In the genomic region with DNA sequence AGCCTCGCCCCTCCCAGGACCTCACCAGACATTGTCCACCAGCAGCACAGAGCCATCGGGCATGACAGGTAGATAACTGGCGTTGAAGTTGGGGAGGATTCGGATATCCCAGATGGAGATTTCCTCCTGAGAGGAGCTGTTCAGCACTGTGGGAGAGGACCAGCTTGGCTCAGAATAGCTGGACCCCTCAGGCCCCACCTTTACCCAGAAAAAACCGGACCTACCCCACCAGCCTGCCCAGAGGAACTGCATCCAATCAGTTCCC, we compare ENCODE assay signal across 9 cellular contexts. TPM values are rescaled to one million over a fixed set of nuclear protein-coding genes. Genes with fewer than 3 reads are reported as not detected.
DNase-seq lines count a peak whose midpoint lies in the region; ATAC-seq, FAIRE-seq and TF ChIP-seq lines count a peak whose summit lies in the region.
"Had no signal": no experiment of that assay in that cellular context is flagged by ENCODE, and none has a peak within 500 bp of the region (broad histone marks: within the 10 kb centered on the region; RNA-seq: fewer than 3 reads in every experiment).

No MANE protein-coding gene starts in this region.

- no peak overlapping the region for H3K14ac ChIP-seq in trophoblast cell (ENCODE audit: low read length)

- H3K79me2 ChIP-seq in PC-9 (ENCODE audit: low read depth) = peaks cover 22% of the 10 kb centered on the region
- peaks cover 4% of the 10 kb centered on the region for H3K79me2 ChIP-seq in trophoblast cell (ENCODE audit: control insufficient read depth, insufficient read depth, low read length, poor library complexity)

- DNase-seq in GM12864 (ENCODE audit: low read depth) (no peak), PC-9 (no peak), trophoblast cell (no peak), KBM-7 (no peak), iPS-NIHi7 (ENCODE audit: extremely low spot score) (no peak), kidney (no peak)

- no peak overlapping the region for H4K91ac ChIP-seq in trophoblast cell (ENCODE audit: low read depth, low read length)

- no peak overlapping the region for H4K12ac ChIP-seq in trophoblast cell (ENCODE audit: low read depth, low read length)

- no peak overlapping the region for H2AK5ac ChIP-seq in trophoblast cell (ENCODE audit: low read length)

- no peak overlapping the region for H3K23ac ChIP-seq in trophoblast cell (ENCODE audit: low read length)

- no CpG with 5 or more reads among the region's 5 CpGs for WGBS in trophoblast cell (ENCODE audit: extremely low coverage, insufficient coverage, insufficient read length)

- H3K4me2 ChIP-seq in PC-9 (peak overlapping the region; percentile 82), trophoblast cell (ENCODE audit: low read length) (peak overlapping the region; percentile 94)

- H3K27me3 ChIP-seq in PC-9 (ENCODE audit: insufficient read depth, low read depth) (no peaks in the 10 kb centered on the region), endocrine pancreas (ENCODE audit: control insufficient read depth, insufficient read depth, low read length) (no peaks in the 10 kb centered on the region), trophoblast cell (ENCODE audit: insufficient read depth, low read length) (no peaks in the 10 kb centered on the region)

- ATAC-seq in HG02852 (IDR thresholded peaks at IDR 0.05; ENCODE audit: unreplicated experiment) = no peak

- intact Hi-C loops in PC-9 (cut with micrococcal nuclease; ENCODE audit: unreplicated experiment) = no loop called here
- intact Hi-C loops in kidney (cut with DNase I) = no loop called here

- no peak overlapping the region for H2BK120ac ChIP-seq in trophoblast cell (ENCODE audit: insufficient read depth, low read length, poor library complexity)

- no peak overlapping the region for H2BK5ac ChIP-seq in trophoblast cell (ENCODE audit: low read depth, low read length, poor library complexity)

- FAIRE-seq in kidney (lab: Jason Lieb, UNC) = no peak
- FAIRE-seq: endometrium had no signal

- no peaks in the 10 kb centered on the region for H3K9me2 ChIP-seq in PC-9 (ENCODE audit: insufficient read depth)

- H4K20me1 ChIP-seq in PC-9 (ENCODE audit: insufficient read depth) = peaks cover 24% of the 10 kb centered on the region

- H4K8ac ChIP-seq in trophoblast cell (ENCODE audit: low read depth, low read length) = no peak overlapping the region

- H3K9ac ChIP-seq in endocrine pancreas (ENCODE audit: control insufficient read depth, insufficient read depth, low read length) = peak overlapping the region; percentile 20
- H3K9ac ChIP-seq in trophoblast cell (ENCODE audit: low read length) = no peak overlapping the region
- H3K9ac ChIP-seq in kidney (ENCODE audit: low read length in 2 of 2) = peak overlapping the region in 1 of 2 donors; percentile 41

- POLR2A ChIA-PET in PC-9 (lab: Charles Lee; ENCODE audit: unreplicated experiment) = interaction anchor here (0.5 to 0.9 kb wide), 2 partner anchors 9 to 237 kb away, joined by 4 to 5 read pairs; no protein-coding TSS in a partner anchor

- peaks cover 10% of the 10 kb centered on the region for H3K79me1 ChIP-seq in trophoblast cell (ENCODE audit: low read length)

- H2AFZ ChIP-seq in PC-9 (no peak overlapping the region), trophoblast cell (ENCODE audit: insufficient read depth, low read length, poor library complexity) (no peak overlapping the region)

- no peak overlapping the region for H2BK12ac ChIP-seq in trophoblast cell (ENCODE audit: low read length)

- BruUV-seq in PC-9 (replicated peaks; lab: Mats Ljungman, UMichigan) = no TSS peak

- H3K4ac ChIP-seq in trophoblast cell (ENCODE audit: low read depth, low read length) = no peak overlapping the region

- H3K4me3 ChIP-seq in GM12864 (ENCODE audit: low read depth, low read length) (peak overlapping the region; percentile 92), PC-9 (peak overlapping the region; percentile 86; the same call in 1 of the 2 replicates), endocrine pancreas (ENCODE audit: control insufficient read depth, insufficient read depth, low read length) (no peak overlapping the region), trophoblast cell (ENCODE audit: low read depth, low read length) (no peak overlapping the region), kidney (ENCODE audit: low read length in 2 of 2) (peak overlapping the region in 1 of 2 donors; percentile 71)

- in situ Hi-C loops in KBM-7 (cut with MboI; ENCODE audit: low pct_unique_long_range_greater_than_20kb, low sequenced_read_pairs) = no loop called here

- H3F3A ChIP-seq in PC-9 (ENCODE audit: insufficient read depth, low read depth) = peaks cover 68% of the 10 kb centered on the region

- peak overlapping the region; percentile 26 for H3K18ac ChIP-seq in trophoblast cell (ENCODE audit: low read length)

- TF ChIP-seq CTCF in GM12864 (IDR thresholded peaks at IDR 0.05; ENCODE audit: low read depth, low read length, missing control alignments) (no peak), PC-9 (conservative IDR thresholded peaks at IDR 0.05) (no peak), kidney (IDR thresholded peaks at IDR 0.05; ENCODE audit: borderline replicate concordance, extremely low read depth, insufficient read depth) (no peak)

- H3K9me3 ChIP-seq in PC-9 (ENCODE audit: insufficient read depth, low read depth) (no peaks in the 10 kb centered on the region), endocrine pancreas (ENCODE audit: control insufficient read depth, low read length) (no peaks in the 10 kb centered on the region), trophoblast cell (ENCODE audit: insufficient read depth, low read depth, low read length) (peaks cover 4% of the 10 kb centered on the region), kidney (ENCODE audit: control insufficient read depth in 1 of 2, low read length in 2 of 2) (no peaks in the 10 kb centered on the region)

- peak overlapping the region; percentile 55; the same call in 1 of the 2 replicates for H3K27ac ChIP-seq in PC-9
- H3K27ac ChIP-seq in trophoblast cell (ENCODE audit: low read depth, low read length) = no peak overlapping the region
- H3K27ac ChIP-seq in kidney (ENCODE audit: low read depth in 2 of 2, low read length in 2 of 2) = no peak overlapping the region

- peaks cover 4% of the 10 kb centered on the region; the same call in 1 of the 2 replicates for H3K36me3 ChIP-seq in PC-9 (ENCODE audit: low read depth)
- no peaks in the 10 kb centered on the region for H3K36me3 ChIP-seq in endocrine pancreas (ENCODE audit: control insufficient read depth, insufficient read depth, low read length)
- H3K36me3 ChIP-seq in trophoblast cell (ENCODE audit: control insufficient read depth in 1 of 2, insufficient read depth in 2 of 2, low read length in 2 of 2) = peaks cover 36 to 40% of the 10 kb centered on the region in 2 experiments
- peaks cover 2 to 18% of the 10 kb centered on the region in 2 donors for H3K36me3 ChIP-seq in kidney (ENCODE audit: control insufficient read depth in 1 of 2, insufficient read depth in 2 of 2, low read length in 2 of 2)

- H3K4me1 ChIP-seq in PC-9 (replicated peaks; ENCODE audit: insufficient read depth) = peaks cover 35% of the 10 kb centered on the region
- no peaks in the 10 kb centered on the region for H3K4me1 ChIP-seq in endocrine pancreas (ENCODE audit: control insufficient read depth, insufficient read depth, low read length)
- H3K4me1 ChIP-seq in trophoblast cell (ENCODE audit: control insufficient read depth in 1 of 2, insufficient read depth in 2 of 2, low read length in 2 of 2) = peaks cover 8 to 17% of the 10 kb centered on the region in 2 experiments
- peaks cover 4 to 8% of the 10 kb centered on the region in 2 donors for H3K4me1 ChIP-seq in kidney (ENCODE audit: control insufficient read depth in 1 of 2, insufficient read depth in 1 of 2, low read depth in 1 of 2, low read length in 2 of 2)

- CTCF ChIA-PET in PC-9 (lab: Charles Lee) = no interaction called here

RNA-seq across cellular contexts. Expression of gene TRAPPC14, which starts 1.5 kb away (rescaled TPM):
- total RNA-seq in PC-9 (2021) (20.5 and 23.4 TPM in 2 replicates), kidney (27.1 TPM)
- 9.4 and 10.2 TPM in 2 replicates for polyA plus RNA-seq in trophoblast cell (2013)
- polyA plus RNA-seq in kidney (ENCODE audit: insufficient read depth, low read depth, low replicate concordance) = 14.8 TPM

RNA-seq across cellular contexts. Expression of gene LAMTOR4, which starts 8.3 kb away (rescaled TPM):
- total RNA-seq in PC-9 (2021) (160 and 285 TPM in 2 replicates), kidney (122 TPM)
- 58.9 and 65.5 TPM in 2 replicates for polyA plus RNA-seq in trophoblast cell (2013)
- polyA plus RNA-seq in kidney (ENCODE audit: insufficient read depth, low read depth, low replicate concordance) = 470 TPM

RNA-seq across cellular contexts. Expression of gene GAL3ST4, which starts 11.4 kb away (rescaled TPM):
- total RNA-seq in PC-9 (2021) = 1.4 and 2.7 TPM in 2 replicates
- polyA plus RNA-seq in trophoblast cell (2013) = 0.37 and 0.42 TPM in 2 replicates
- 3.2 TPM for total RNA-seq in kidney
- 1.2 TPM for polyA plus RNA-seq in kidney (ENCODE audit: insufficient read depth, low read depth, low replicate concordance)

RNA-seq across cellular contexts. Expression of gene GPC2, which starts 20.2 kb away (rescaled TPM):
- 4.5 and 10.0 TPM in 2 replicates for total RNA-seq in PC-9 (2021)
- 2.9 TPM in 2 replicates for polyA plus RNA-seq in trophoblast cell (2013)
- 1.8 TPM for total RNA-seq in kidney
- 0.73 TPM for polyA plus RNA-seq in kidney (ENCODE audit: insufficient read depth, low read depth, low replicate concordance)

RNA-seq across cellular contexts. Expression of gene STAG3, which starts 20.7 kb away (rescaled TPM):
- total RNA-seq in PC-9 (2021) (0.83 and 1.4 TPM in 2 replicates), kidney (3.7 TPM)
- polyA plus RNA-seq in trophoblast cell (2013) = 0.15 and 0.19 TPM in 2 replicates
- 3.4 TPM for polyA plus RNA-seq in kidney (ENCODE audit: insufficient read depth, low read depth, low replicate concordance)

Comparison
In these comparisons a context has a peak if more than half of its experiments do, and no peak if none do; other contexts are left out.
1. H3K4me3 ChIP-seq: peak in GM12864 (single experiment) and PC-9 (single experiment); none in endocrine pancreas (single experiment) and trophoblast cell (single experiment).